14 cellular contexts compared by ENCODE assay signal in the genomic region with DNA sequence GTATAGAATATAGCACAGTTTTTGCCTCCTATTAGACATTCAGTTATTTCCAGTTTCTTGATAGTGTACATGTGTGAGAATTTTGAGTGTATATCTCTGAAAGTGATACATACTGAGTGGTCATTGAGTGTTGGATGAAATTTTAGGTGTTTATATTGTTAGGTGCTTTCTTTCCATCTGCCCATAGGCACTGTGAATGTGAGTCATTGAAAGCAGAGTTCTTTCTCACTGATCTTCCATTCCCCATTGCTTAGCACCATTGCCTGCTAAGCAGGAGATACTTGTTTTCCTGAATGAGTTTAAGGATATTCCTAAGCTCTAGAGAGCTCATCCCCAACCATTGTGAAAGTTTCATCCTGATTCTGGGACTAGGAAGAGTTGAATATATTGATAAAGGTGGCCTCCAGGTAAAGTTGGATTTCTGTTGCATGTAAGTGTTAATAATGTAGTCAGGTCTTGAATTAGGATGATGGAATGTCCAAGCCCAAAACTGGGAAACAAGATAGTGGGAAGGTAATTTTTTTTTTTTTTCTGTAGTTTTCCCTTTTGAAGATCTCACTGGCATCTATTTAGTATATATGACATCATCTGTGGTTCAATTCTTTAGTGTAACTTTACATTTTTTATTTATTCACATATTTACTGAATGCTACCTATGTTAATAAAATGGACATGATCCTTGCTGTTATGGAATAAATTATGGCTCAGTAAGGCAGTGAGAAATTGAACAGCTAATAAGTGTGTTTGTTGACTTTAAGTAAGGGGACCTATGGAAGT. TPM values are rescaled to one million over a fixed set of nuclear protein-coding genes. Genes with fewer than 3 reads are reported as not detected.
A peak's percentile ranks its signal among the peaks of the same experiment; 100 is the strongest.
DNase-seq lines count a peak whose midpoint lies in the region; ATAC-seq and TF ChIP-seq lines count a peak whose summit lies in the region.
"Had no signal": no experiment of that assay in that cellular context is flagged by ENCODE, and none has a peak within 500 bp of the region (broad histone marks: within the 10 kb centered on the region; RNA-seq: fewer than 3 reads in every experiment).

No MANE protein-coding gene starts in this region.

- peaks cover 32% of the 10 kb centered on the region for H3K36me3 Mint-ChIP-seq in activated CD4-positive, alpha-beta T cell treated with anti-CD3 and anti-CD28 coated beads, Interleukin-2, amount 10 ng/mL, durations not matched to agents 24 days and 14 days (ENCODE audit: low read depth)
- H3K36me3 Mint-ChIP-seq in endothelial cell (ENCODE audit: low read depth, unreplicated experiment): peaks cover 25% of the 10 kb centered on the region
- peaks cover 21% of the 10 kb centered on the region for H3K36me3 Mint-ChIP-seq in neural progenitor cell

- no peak for DNase-seq in activated CD4-positive, alpha-beta T cell treated with anti-CD3 and anti-CD28 coated beads, Interleukin-2, amount 10 ng/mL, durations not matched to agents 24 days and 14 days
- DNase-seq in activated CD4-positive, alpha-beta T cell treated with anti-CD3 and anti-CD28 coated beads, Interleukin-2, amount 50 U/mL, for 4 hours: no peak
- no peak for DNase-seq in RWPE2 (ENCODE audit: low spot score)
- no peak for DNase-seq in endothelial cell (ENCODE audit: low spot score)
- DNase-seq in renal cortical epithelial cell (ENCODE audit: low read depth): peak; percentile 37
- DNase-seq in H7: no peak
- no peak for DNase-seq in dorsolateral prefrontal cortex
- no peak for DNase-seq in neural progenitor cell (ENCODE audit: low spot score)
- DNase-seq: 8988T; activated CD8-positive, alpha-beta memory T cell treated with anti-CD3 and anti-CD28 coated beads for 24 hours; heart right ventricle; NCI-H2107; SHP77 treated with DMSO at 0.1 percent for 48 hours; transverse colon had no signal

- H4K20me1 ChIP-seq in neural progenitor cell (ENCODE audit: low read depth): peaks cover 60% of the 10 kb centered on the region

- no peaks in the 10 kb centered on the region for H3K9me3 ChIP-seq in RWPE2 (ENCODE audit: severe bottlenecking)
- no peaks in the 10 kb centered on the region for H3K9me3 ChIP-seq in neural progenitor cell (ENCODE audit: low read depth)
- H3K9me3 ChIP-seq: heart right ventricle, transverse colon had no signal

- H3K4me3 Mint-ChIP-seq in activated CD4-positive, alpha-beta T cell treated with anti-CD3 and anti-CD28 coated beads, Interleukin-2, amount 10 ng/mL, durations not matched to agents 24 days and 14 days: no peak overlapping the region
- H3K4me3 Mint-ChIP-seq in endothelial cell (ENCODE audit: unreplicated experiment) (peak overlapping the region; percentile 7), neural progenitor cell (no peak overlapping the region)

- peaks cover 37% of the 10 kb centered on the region for H3K4me1 Mint-ChIP-seq in activated CD4-positive, alpha-beta T cell treated with anti-CD3 and anti-CD28 coated beads, Interleukin-2, amount 10 ng/mL, durations not matched to agents 24 days and 14 days
- H3K4me1 Mint-ChIP-seq in endothelial cell (ENCODE audit: unreplicated experiment) (peaks cover 11% of the 10 kb centered on the region), neural progenitor cell (peaks cover 9% of the 10 kb centered on the region)

- H3K79me2 ChIP-seq in neural progenitor cell (ENCODE audit: low read depth): peaks cover 100% of the 10 kb centered on the region

- H3K27me3 ChIP-seq in RWPE2 (ENCODE audit: insufficient read depth, poor library complexity, severe bottlenecking) (no peaks in the 10 kb centered on the region), H7 (ENCODE audit: control insufficient read depth, insufficient read depth, low read length) (no peaks in the 10 kb centered on the region), dorsolateral prefrontal cortex (no peaks in the 10 kb centered on the region), neural progenitor cell (no peaks in the 10 kb centered on the region)
- H3K27me3 ChIP-seq: heart right ventricle, transverse colon had no signal

- no peaks in the 10 kb centered on the region for H3K9me3 Mint-ChIP-seq in activated CD4-positive, alpha-beta T cell treated with anti-CD3 and anti-CD28 coated beads, Interleukin-2, amount 10 ng/mL, durations not matched to agents 24 days and 14 days
- H3K9me3 Mint-ChIP-seq in endothelial cell (ENCODE audit: unreplicated experiment): no peaks in the 10 kb centered on the region
- H3K9me3 Mint-ChIP-seq in neural progenitor cell: peaks cover 8% of the 10 kb centered on the region

- no peak overlapping the region for H3K4me3 ChIP-seq in RWPE2 (ENCODE audit: severe bottlenecking)
- no peak overlapping the region for H3K4me3 ChIP-seq in H7 (ENCODE audit: insufficient read depth, low read depth, low read length)
- H3K4me3 ChIP-seq in dorsolateral prefrontal cortex: no peak overlapping the region
- H3K4me3 ChIP-seq in neural progenitor cell: no peak overlapping the region
- H3K4me3 ChIP-seq: heart right ventricle, transverse colon had no signal

- peaks cover 4% of the 10 kb centered on the region for H3K4me1 ChIP-seq in RWPE2 (ENCODE audit: insufficient read depth, poor library complexity, severe bottlenecking)
- no peaks in the 10 kb centered on the region for H3K4me1 ChIP-seq in neural progenitor cell

- TF ChIP-seq CTCF in RWPE2 (IDR thresholded peaks at IDR 0.05; ENCODE audit: poor library complexity, severe bottlenecking) (no peak), endothelial cell (IDR thresholded peaks at IDR 0.05; ENCODE audit: unreplicated experiment) (no peak), dorsolateral prefrontal cortex (IDR thresholded peaks at IDR 0.05 in 54 of 56, conservative IDR thresholded peaks at IDR 0.05 in 2 of 56; ENCODE audit: low read depth in 1 of 56, partially characterized antibody in 56 of 56) (no peak), neural progenitor cell (IDR thresholded peaks at IDR 0.05) (no peak)

- no peaks in the 10 kb centered on the region for H3K27me3 Mint-ChIP-seq in activated CD4-positive, alpha-beta T cell treated with anti-CD3 and anti-CD28 coated beads, Interleukin-2, amount 10 ng/mL, durations not matched to agents 24 days and 14 days
- H3K27me3 Mint-ChIP-seq in endothelial cell (ENCODE audit: unreplicated experiment): no peaks in the 10 kb centered on the region
- no peaks in the 10 kb centered on the region for H3K27me3 Mint-ChIP-seq in neural progenitor cell (ENCODE audit: insufficient read depth, low read depth)

- ATAC-seq in RWPE2 (ENCODE audit: low read depth): peak; percentile 42; the same call in 2 of the 3 replicates
- ATAC-seq: heart right ventricle had no signal

- H3K27ac Mint-ChIP-seq in activated CD4-positive, alpha-beta T cell treated with anti-CD3 and anti-CD28 coated beads, Interleukin-2, amount 10 ng/mL, durations not matched to agents 24 days and 14 days: peak overlapping the region; percentile 23
- H3K27ac Mint-ChIP-seq in endothelial cell (ENCODE audit: unreplicated experiment) (peak overlapping the region; percentile 34), neural progenitor cell (no peak overlapping the region)

- H3K36me3 ChIP-seq in RWPE2 (ENCODE audit: low read depth) (peaks cover 26% of the 10 kb centered on the region), H7 (replicated peaks; ENCODE audit: control insufficient read depth, insufficient read depth, low read length) (no peaks in the 10 kb centered on the region; the same call in none of the 2 replicates), neural progenitor cell (no peaks in the 10 kb centered on the region)
- H3K36me3 ChIP-seq: transverse colon had no signal

- H2AFZ ChIP-seq in neural progenitor cell (replicated peaks): no peak overlapping the region

- no peak overlapping the region for H3K9ac ChIP-seq in neural progenitor cell

- H3K27ac ChIP-seq in RWPE2 (ENCODE audit: poor library complexity, severe bottlenecking) (no peak overlapping the region), dorsolateral prefrontal cortex (no peak overlapping the region), neural progenitor cell (no peak overlapping the region)
- H3K27ac ChIP-seq: heart right ventricle, transverse colon had no signal

- H3F3A ChIP-seq in neural progenitor cell (ENCODE audit: low read depth): peaks cover 5% of the 10 kb centered on the region

- intact Hi-C loops in activated CD4-positive, alpha-beta T cell treated with anti-CD3 and anti-CD28 coated beads, Interleukin-2, amount 10 ng/mL, durations not matched to agents 24 days and 14 days (cut with micrococcal nuclease): no loop called here
- intact Hi-C loops in dorsolateral prefrontal cortex (cut with DNase I): no loop called here

- H3K4me2 ChIP-seq in neural progenitor cell: no peak overlapping the region

RNA-seq across cellular contexts. Expression of a gene that starts 22.1 kb away (rescaled TPM):
- total RNA-seq in activated CD4-positive, alpha-beta T cell treated with anti-CD3 and anti-CD28 coated beads, Interleukin-2, amount 10 ng/mL, durations not matched to agents 24 days and 14 days: 99.4 and 106 TPM in 2 replicates
- total RNA-seq in endothelial cell (ENCODE audit: unreplicated experiment) (102 TPM), renal cortical epithelial cell (22.7 and 52.9 TPM in 2 replicates), dorsolateral prefrontal cortex (100 to 1,000 TPM in 27 of 120 experiments, 10 to 100 TPM in 93; 44.7 to 140 (median 90.1) TPM), neural progenitor cell (ENCODE audit: low replicate concordance) (36.6 and 61.8 TPM in 2 replicates)
- 26.4 and 31.8 TPM in 2 replicates for total RNA-seq in H7 (2014; rRNA removed; shearing (Covaris generic))
